In the genomic region with DNA sequence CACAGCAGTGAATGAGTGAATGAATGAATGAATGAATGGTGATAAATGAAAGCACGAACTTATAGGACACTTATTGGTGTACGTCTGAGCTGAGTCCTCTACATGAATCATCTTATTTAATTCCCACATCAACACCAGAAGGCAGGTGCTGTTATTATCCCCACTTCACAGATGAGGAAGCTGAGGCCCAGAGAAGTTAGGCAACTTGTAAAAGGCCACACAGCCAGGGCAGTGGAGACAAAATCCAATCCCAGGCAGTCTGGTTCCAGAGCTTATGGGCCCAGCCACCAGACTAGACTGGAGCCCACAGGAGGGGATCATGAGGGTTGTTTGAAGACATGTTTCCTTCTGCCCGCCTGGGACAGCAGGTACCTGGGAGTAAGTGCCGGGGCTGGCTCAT, we compare ENCODE assay signal across 1 cellular context.
TF ChIP-seq lines count a peak whose summit lies in the region.

No MANE protein-coding gene starts in this region.

TF ChIP-seq in HepG2, 621 proteins besides CTCF, POLR2A, EP300 and RAD21:
- TF ChIP-seq, protein P1, sequence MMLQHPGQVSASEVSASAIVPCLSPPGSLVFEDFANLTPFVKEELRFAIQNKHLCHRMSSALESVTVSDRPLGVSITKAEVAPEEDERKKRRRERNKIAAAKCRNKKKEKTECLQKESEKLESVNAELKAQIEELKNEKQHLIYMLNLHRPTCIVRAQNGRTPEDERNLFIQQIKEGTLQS (CRISPR knock-in tag; IDR thresholded peaks at IDR 0.05): no peak
- TF ChIP-seq NBN (conservative IDR thresholded peaks at IDR 0.05) (no peak), ZNF768 (CRISPR knock-in tag; IDR thresholded peaks at IDR 0.05) (peak; percentile 61), ZNF629 (CRISPR knock-in tag; conservative IDR thresholded peaks at IDR 0.05) (peak; percentile 26; the same call in 1 of the 2 replicates)
